ENCODE assay signal across 25 cellular contexts in genomic region chr1:64417828-64418227, GRCh38.
"Had no signal": no experiment of that assay in that cellular context is flagged by ENCODE, and none has a peak within 500 bp of the region (broad histone marks: within the 10 kb centered on the region; RNA-seq: fewer than 3 reads in every experiment).

No MANE protein-coding gene starts in this region.

- H3K4me3 Mint-ChIP-seq: dendritic cell treated with granulocyte-macrophage colony-stimulating factor and Interleukin-4, amounts not matched to agents 40 ng/mL and 50 ng/mL, for 4 days; effector memory CD8-positive, alpha-beta T cell; endodermal cell had no signal

- H3K27me3 ChIP-seq: colonic mucosa, dorsolateral prefrontal cortex, esophagus muscularis mucosa, esophagus squamous epithelium, foreskin keratinocyte, gastrocnemius medialis, gastroesophageal sphincter, heart left ventricle, heart right ventricle had no signal

- H3K4me1 ChIP-seq: colonic mucosa, esophagus muscularis mucosa, esophagus squamous epithelium, foreskin keratinocyte, gastrocnemius medialis, gastroesophageal sphincter, heart left ventricle, heart right ventricle had no signal

- H3K27ac ChIP-seq: colonic mucosa, coronary artery, dorsolateral prefrontal cortex, epithelial cell of prostate, esophagus muscularis mucosa, esophagus squamous epithelium, foreskin keratinocyte, gastrocnemius medialis, gastroesophageal sphincter, heart left ventricle, heart right ventricle had no signal

- H3K4me1 Mint-ChIP-seq: endodermal cell had no signal

- H3K9me3 ChIP-seq: colonic mucosa, esophagus squamous epithelium, gastrocnemius medialis, gastroesophageal sphincter had no signal

- H3K9me3 Mint-ChIP-seq: dendritic cell treated with granulocyte-macrophage colony-stimulating factor and Interleukin-4, amounts not matched to agents 40 ng/mL and 50 ng/mL, for 4 days had no signal

- H3K27ac Mint-ChIP-seq: dendritic cell treated with granulocyte-macrophage colony-stimulating factor and Interleukin-4, amounts not matched to agents 40 ng/mL and 50 ng/mL, for 4 days; effector memory CD8-positive, alpha-beta T cell; endodermal cell had no signal

- H3K27me3 Mint-ChIP-seq: dendritic cell treated with granulocyte-macrophage colony-stimulating factor and Interleukin-4, amounts not matched to agents 40 ng/mL and 50 ng/mL, for 4 days had no signal

- DNase-seq: colonic mucosa; cortex of kidney; dermis blood vessel endothelial cell; dorsolateral prefrontal cortex; effector CD4-positive, alpha-beta T cell; effector CD8-positive, alpha-beta T cell; effector memory CD4-positive, alpha-beta T cell; effector memory CD8-positive, alpha-beta T cell; endodermal cell; erythroblast; esophagus squamous epithelium; foreskin fibroblast; foreskin keratinocyte; foreskin melanocyte; gastrocnemius medialis; glutamatergic neuron; head of caudate nucleus; heart left ventricle; heart right ventricle had no signal

- H3K4me3 ChIP-seq: colonic mucosa, coronary artery, dorsolateral prefrontal cortex, esophagus muscularis mucosa, esophagus squamous epithelium, gastrocnemius medialis, gastroesophageal sphincter, heart left ventricle, heart right ventricle had no signal

- ATAC-seq: effector memory CD8-positive, alpha-beta T cell; esophagus mucosa; foreskin keratinocyte; gastrocnemius medialis; gastroesophageal sphincter; heart left ventricle; heart right ventricle had no signal

- H3K36me3 ChIP-seq: colonic mucosa, esophagus muscularis mucosa, esophagus squamous epithelium, gastrocnemius medialis, gastroesophageal sphincter, heart left ventricle, heart right ventricle had no signal
